17 cellular contexts compared by ENCODE assay signal in genomic region chr4:153781717-153782416, GRCh38. TPM values are rescaled to one million over a fixed set of nuclear protein-coding genes. Genes with fewer than 3 reads are reported as not detected.
A peak's percentile ranks its signal among the peaks of the same experiment; 100 is the strongest.
DNase-seq lines count a peak whose midpoint lies in the region; TF ChIP-seq lines count a peak whose summit lies in the region.
"Had no signal": no experiment of that assay in that cellular context is flagged by ENCODE, and none has a peak within 500 bp of the region (broad histone marks: within the 10 kb centered on the region; RNA-seq: fewer than 3 reads in every experiment).

No MANE protein-coding gene starts in this region.

- H3K9me3 Mint-ChIP-seq in neural crest cell = peaks cover 2% of the 10 kb centered on the region
- H3K9me3 Mint-ChIP-seq: natural killer cell had no signal

- H3K27me3 Mint-ChIP-seq in neural crest cell (ENCODE audit: low read depth) = no peaks in the 10 kb centered on the region

- peak overlapping the region; percentile 0 for H3K4me3 Mint-ChIP-seq in neural crest cell
- H3K4me3 Mint-ChIP-seq: natural killer cell had no signal

- no peak overlapping the region for H3K27ac Mint-ChIP-seq in neural crest cell (ENCODE audit: unreplicated experiment)
- H3K27ac Mint-ChIP-seq: natural killer cell had no signal

- no peak for TF ChIP-seq CTCF in LNCaP clone FGC (IDR thresholded peaks at IDR 0.05; ENCODE audit: control insufficient read depth, extremely low read depth, insufficient read depth)
- TF ChIP-seq CTCF in choroid plexus epithelial cell (conservative IDR thresholded peaks at IDR 0.05; ENCODE audit: low read depth, low read length) = peak; percentile 8
- TF ChIP-seq CTCF in neural crest cell (conservative IDR thresholded peaks at IDR 0.05) = no peak

- peak; percentile 43 for DNase-seq in EH (ENCODE audit: low read depth)
- DNase-seq in LNCaP clone FGC (ENCODE audit: low read depth) = peak; percentile 27
- DNase-seq in choroid plexus epithelial cell (ENCODE audit: low read depth) = peak; percentile 60
- DNase-seq in neural crest cell (ENCODE audit: low read depth, low spot score) = no peak
- no peak for DNase-seq in nucleus accumbens (lab: John Stamatoyannopoulos, UW)
- DNase-seq in GDM1 (lab: John Stamatoyannopoulos, UW) = no peak
- no peak for DNase-seq in effector CD8-positive, alpha-beta T cell (lab: John Stamatoyannopoulos, UW)
- no peak for DNase-seq in central memory CD4-positive, alpha-beta T cell
- DNase-seq: activated T-cell treated with anti-CD3 and anti-CD28 coated beads, Interleukin-2, amount 50 U/mL, for 1 hour; body of pancreas; kidney glomerular epithelial cell; natural killer cell; NCI-H1092; NCI-H524; SHP77 treated with DMSO at 0.1 percent for 48 hours; WERI-Rb-1 had no signal

- H3K4me3 ChIP-seq in LNCaP clone FGC (ENCODE audit: low read depth, low read length) (no peak overlapping the region), choroid plexus epithelial cell (ENCODE audit: low read depth, low read length) (no peak overlapping the region)
- H3K4me3 ChIP-seq: body of pancreas had no signal

- H3K36me3 Mint-ChIP-seq in neural crest cell (ENCODE audit: low read depth) = peaks cover 27% of the 10 kb centered on the region
- H3K36me3 Mint-ChIP-seq: natural killer cell had no signal

- peaks cover 47% of the 10 kb centered on the region for H3K4me1 Mint-ChIP-seq in neural crest cell
- H3K4me1 Mint-ChIP-seq: natural killer cell had no signal

RNA-seq across cellular contexts. Expression of gene SFRP2, which starts 7.0 kb away (rescaled TPM):
- total RNA-seq in neural crest cell = 197 and 203 TPM in 2 replicates
- total RNA-seq: natural killer cell had no signal

RNA-seq across cellular contexts. Expression of gene RNF175, which starts 22.0 kb away (rescaled TPM):
- total RNA-seq in neural crest cell = 25.7 and 26.6 TPM in 2 replicates
- total RNA-seq: body of pancreas, esophagus mucosa had no signal

Comparison
In these comparisons a context has a peak if more than half of its experiments do, and no peak if none do; other contexts are left out.
1. DNase-seq: peak in EH (single experiment), LNCaP clone FGC (single experiment) and choroid plexus epithelial cell (single experiment); none in neural crest cell (single experiment), nucleus accumbens (0 of 56), GDM1 (single experiment), effector CD8-positive, alpha-beta T cell (single experiment) and central memory CD4-positive, alpha-beta T cell (single experiment).